8 cellular contexts compared by ENCODE assay signal in genomic region chr17:68511254-68511670, GRCh38. TPM values are rescaled to one million over a fixed set of nuclear protein-coding genes. Genes with fewer than 3 reads are reported as not detected.
A peak's percentile ranks its signal among the peaks of the same experiment; 100 is the strongest.
DNase-seq lines count a peak whose midpoint lies in the region; ATAC-seq and TF ChIP-seq lines count a peak whose summit lies in the region.

No MANE protein-coding gene starts in this region.

- H3K4me3 ChIP-seq in WERI-Rb-1 (ENCODE audit: low read depth, low read length) (peak overlapping the region; percentile 93), skin epidermis (peak overlapping the region; percentile 62 to 96 (median 83))

- peak overlapping the region; percentile 94 for H3K27ac ChIP-seq in WERI-Rb-1
- peak overlapping the region; percentile 86 to 100 (median 98) for H3K27ac ChIP-seq in skin epidermis

- peaks cover 17% of the 10 kb centered on the region for H3K36me3 ChIP-seq in WERI-Rb-1

- peak; percentile 23 for DNase-seq in activated CD4-positive, alpha-beta T cell treated with anti-CD3 and anti-CD28 coated beads, Interleukin-2, amount 50 U/mL, for 1 hour
- DNase-seq in activated CD4-positive, alpha-beta T cell treated with anti-CD3 and anti-CD28 coated beads for 1 hour: no peak
- DNase-seq in WERI-Rb-1 (no peak), glutamatergic neuron (no peak)
- no peak for DNase-seq in activated CD4-positive, CD25-positive, alpha-beta regulatory T cell (lab: John Stamatoyannopoulos, UW)

- no peaks in the 10 kb centered on the region for H3K36me3 Mint-ChIP-seq in glutamatergic neuron (ENCODE audit: unreplicated experiment)

- TF ChIP-seq CTCF in WERI-Rb-1 (IDR thresholded peaks at IDR 0.05; ENCODE audit: low read depth, low read length): no peak
- TF ChIP-seq CTCF in glutamatergic neuron (IDR thresholded peaks at IDR 0.05; ENCODE audit: partially characterized antibody, unreplicated experiment): no peak

- no peaks in the 10 kb centered on the region for H3K27me3 ChIP-seq in WERI-Rb-1 (ENCODE audit: insufficient read depth, low read depth, severe bottlenecking)

- peaks cover 17% of the 10 kb centered on the region for H3K27me3 Mint-ChIP-seq in glutamatergic neuron (ENCODE audit: unreplicated experiment)

- peaks cover 16% of the 10 kb centered on the region for H3K9me3 Mint-ChIP-seq in glutamatergic neuron (ENCODE audit: unreplicated experiment)

- H3K27ac Mint-ChIP-seq in glutamatergic neuron (ENCODE audit: unreplicated experiment): peak overlapping the region; percentile 99

- H3K9me3 ChIP-seq in WERI-Rb-1 (ENCODE audit: severe bottlenecking): no peaks in the 10 kb centered on the region

- peak overlapping the region; percentile 94 for H3K4me3 Mint-ChIP-seq in glutamatergic neuron (ENCODE audit: unreplicated experiment)

- ATAC-seq in HG02973 (IDR thresholded peaks at IDR 0.05; ENCODE audit: unreplicated experiment) (no peak), HG03108 (IDR thresholded peaks at IDR 0.05; ENCODE audit: unreplicated experiment) (no peak)

- peaks cover 34% of the 10 kb centered on the region for H3K4me1 Mint-ChIP-seq in glutamatergic neuron (ENCODE audit: low read depth, unreplicated experiment)

RNA-seq across cellular contexts. Expression of gene PRKAR1A, which starts 1.0 kb away (rescaled TPM):
- total RNA-seq in glutamatergic neuron (ENCODE audit: unreplicated experiment): 277 TPM

RNA-seq across cellular contexts. Expression of gene WIPI1, which starts 54.0 kb away (rescaled TPM):
- total RNA-seq in glutamatergic neuron (ENCODE audit: unreplicated experiment): 252 TPM
